18 cellular contexts compared by ENCODE assay signal in the genomic region with DNA sequence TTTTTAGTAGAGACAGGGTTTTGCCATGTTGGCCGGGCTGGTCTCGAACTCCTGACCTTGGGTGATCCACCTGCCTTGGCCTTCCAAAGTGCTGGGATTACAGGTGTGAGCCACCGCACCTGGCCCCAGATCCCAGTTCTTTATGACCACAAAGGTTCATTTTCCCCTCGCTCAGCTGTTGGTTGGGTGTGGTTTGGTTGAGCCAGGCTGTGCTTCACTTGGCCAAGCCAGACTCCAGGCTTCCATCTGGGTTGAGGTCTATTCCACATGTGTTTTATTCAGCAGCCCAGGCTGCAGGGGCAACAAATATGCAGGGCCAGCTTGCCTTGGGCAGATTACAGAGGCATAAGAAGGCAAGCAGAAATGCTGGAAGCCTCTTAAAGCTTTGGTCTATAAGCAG. TPM values are rescaled to one million over a fixed set of nuclear protein-coding genes. Genes with fewer than 3 reads are reported as not detected.
A peak's percentile ranks its signal among the peaks of the same experiment; 100 is the strongest.
DNase-seq lines count a peak whose midpoint lies in the region; FAIRE-seq and TF ChIP-seq lines count a peak whose summit lies in the region.
"Had no signal": no experiment of that assay in that cellular context is flagged by ENCODE, and none has a peak within 500 bp of the region (broad histone marks: within the 10 kb centered on the region; RNA-seq: fewer than 3 reads in every experiment).

No MANE protein-coding gene starts in this region.

- TF ChIP-seq EP300 in H1 (IDR thresholded peaks at IDR 0.05; ENCODE audit: borderline replicate concordance in 1 of 2, low read depth in 2 of 2, low read length in 2 of 2) = no peak

- H3K36me3 ChIP-seq in H1 (ENCODE audit: control insufficient read depth in 2 of 4, insufficient read depth in 4 of 4, low read length in 3 of 4) = peaks cover 0 to 4% (median 0%) of the 10 kb centered on the region in 4 experiments; a peak in 1 of 8 replicates
- 0 out of 2 replicates have a peak, but pooled peaks cover 3% of the 10 kb centered on the region for H3K36me3 ChIP-seq in iPS-20b (ENCODE audit: insufficient read depth, low read depth, low read length)
- no peaks in the 10 kb centered on the region for H3K36me3 ChIP-seq in thyroid gland
- H3K36me3 ChIP-seq: BE2C had no signal

- TF ChIP-seq POLR2A in H1 (IDR thresholded peaks at IDR 0.05; ENCODE audit: control extremely low read depth in 1 of 2, low read depth in 2 of 2, low read length in 2 of 2) = no peak
- no peak for TF ChIP-seq POLR2A in thyroid gland (IDR thresholded peaks at IDR 0.05)

- no peak overlapping the region for H3K23ac ChIP-seq in H1 (ENCODE audit: insufficient read length)

- H2AFZ ChIP-seq in H1 (ENCODE audit: low read length) = no peak overlapping the region

- peaks cover 17% of the 10 kb centered on the region for H3K79me1 ChIP-seq in H1 (ENCODE audit: low read depth, low read length)

- intact Hi-C loops in thyroid gland (cut with DNase I) = no loop called here
- intact Hi-C loops in head of caudate nucleus (cut with DNase I) = no loop called here

- no peak for FAIRE-seq in H1 (lab: Jason Lieb, UNC)
- FAIRE-seq: A204.1, D721Med, G401.6, GM12891, GM19239, H54 had no signal

- WGBS in H1 (ENCODE audit: extremely low coverage in 1 of 2, insufficient coverage in 1 of 2, insufficient read length in 1 of 2, insufficient replicate concordance in 2 of 2, low coverage in 1 of 2, low lambda C conversion rate in 2 of 2, missing lambda C conversion rate in 1 of 2), 2 experiments = 81% methylated on average over 4 of the region's 4 CpGs; no CpG with 5 or more reads in 1 of the 2 experiments
- WGBS in thyroid gland, 2 donors = 94 to 98% methylated on average over 4 of the region's 4 CpGs

- H2BK12ac ChIP-seq in H1 (ENCODE audit: low read depth, low read length) = no peak overlapping the region

- H2BK20ac ChIP-seq in H1 (ENCODE audit: low read length) = no peak overlapping the region

- no peak overlapping the region for H3K56ac ChIP-seq in H1 (replicated peaks; ENCODE audit: insufficient read length, low read depth, low read length)

- H3K27ac ChIP-seq in H1 (ENCODE audit: low read depth, low read length) (no peak overlapping the region), iPS-20b (ENCODE audit: low read length) (peak overlapping the region; percentile 2), thyroid gland (peak overlapping the region in 2 of 3 donors; percentile 84 to 97)

- peak overlapping the region; percentile 35; the same call in 1 of the 2 replicates for H2BK5ac ChIP-seq in H1 (ENCODE audit: low read depth, low read length)

- TF ChIP-seq CTCF in H1 (IDR thresholded peaks at IDR 0.05; ENCODE audit: control extremely low read depth in 1 of 3, insufficient read depth in 1 of 3, low read depth in 1 of 3, low read length in 3 of 3) (no peak), thyroid gland (IDR thresholded peaks at IDR 0.05) (no peak)

- H3K4me1 ChIP-seq in H1 (replicated peaks in 1 of 4; ENCODE audit: control insufficient read depth in 3 of 4, insufficient read depth in 4 of 4, low read length in 3 of 4) (peaks cover 12 to 43% (median 32%) of the 10 kb centered on the region in 4 experiments; a peak in 6 of 7 replicates), iPS-20b (ENCODE audit: insufficient read depth, low read length) (peaks cover 46% of the 10 kb centered on the region), thyroid gland (peaks cover 55 to 84% of the 10 kb centered on the region in 2 donors)
- H3K4me1 ChIP-seq: BE2C had no signal

- no peak overlapping the region for H2BK120ac ChIP-seq in H1 (replicated peaks; ENCODE audit: low read depth, low read length)

- no peak overlapping the region; a peak in 1 of 4 replicates for H3K4me2 ChIP-seq in H1 (ENCODE audit: insufficient read depth in 1 of 2, low read depth in 2 of 2, low read length in 2 of 2)

- H2AK5ac ChIP-seq in H1 (ENCODE audit: low read depth, low read length) = no peak overlapping the region; the same call in 1 of the 2 replicates

- H3K27me3 ChIP-seq in H1 (replicated peaks in 1 of 4; ENCODE audit: control insufficient read depth in 3 of 4, extremely low read depth in 1 of 4, insufficient read depth in 3 of 4, low read length in 3 of 4) = no peaks in the 10 kb centered on the region
- H3K27me3 ChIP-seq in iPS-20b (ENCODE audit: insufficient read depth, low read length) = no peaks in the 10 kb centered on the region
- no peaks in the 10 kb centered on the region for H3K27me3 ChIP-seq in thyroid gland
- H3K27me3 ChIP-seq: BE2C had no signal

- no peak overlapping the region for H3K4ac ChIP-seq in H1 (replicated peaks; ENCODE audit: insufficient read length, low read depth, low read length)

- peaks cover 8 to 83% of the 10 kb centered on the region in 2 experiments; a peak in 3 of 4 replicates for H3K79me2 ChIP-seq in H1 (ENCODE audit: control insufficient read depth in 1 of 2, insufficient read depth in 2 of 2, low read length in 2 of 2)

- 0 out of 2 replicates have a peak overlapping the region, but pooled peaks have one; percentile 54 for H2BK15ac ChIP-seq in H1 (ENCODE audit: low read length)

- H3K9ac ChIP-seq in H1 (replicated peaks in 1 of 4; ENCODE audit: extremely low read depth in 1 of 4, low read depth in 3 of 4, low read length in 3 of 4) = no peak overlapping the region
- H3K9ac ChIP-seq in iPS-20b (ENCODE audit: low read depth, low read length) = no peak overlapping the region

- no peak overlapping the region for H4K91ac ChIP-seq in H1 (replicated peaks; ENCODE audit: insufficient read length, low read length)

- H3K4me3 ChIP-seq in H1 (ENCODE audit: extremely low read depth in 1 of 4, insufficient read depth in 2 of 4, low read depth in 3 of 4, low read length in 4 of 4) (no peak overlapping the region), iPS-20b (ENCODE audit: low read length) (no peak overlapping the region), thyroid gland (replicated peaks in 1 of 3) (no peak overlapping the region)

- H3K14ac ChIP-seq in H1 (ENCODE audit: insufficient read length) = no peak overlapping the region

- no peak overlapping the region for H4K5ac ChIP-seq in H1 (ENCODE audit: insufficient read length, low read depth, low read length)

- H3K18ac ChIP-seq in H1 (ENCODE audit: extremely low read depth, low read length) = 0 out of 2 replicates have a peak overlapping the region, but pooled peaks have one; percentile 29

- POLR2A ChIA-PET in H1 (lab: Charles Lee; ENCODE audit: partially characterized antibody) = interaction anchor here (1.1 to 9.3 kb wide), 2 partner anchors 10 to 20 kb away, joined by 5 to 103 read pairs; no protein-coding TSS in a partner anchor

- H4K8ac ChIP-seq in H1 (ENCODE audit: extremely low read depth, insufficient read depth, low read length) = no peak overlapping the region

- H3K23me2 ChIP-seq in H1 (ENCODE audit: low read depth, low read length) = peaks cover 9% of the 10 kb centered on the region; the same call in 1 of the 2 replicates

- no peaks in the 10 kb centered on the region for H3K9me3 ChIP-seq in H1 (ENCODE audit: insufficient read depth in 2 of 2, low read depth in 1 of 2, low read length in 1 of 2)
- H3K9me3 ChIP-seq in iPS-20b (ENCODE audit: insufficient read depth, low read depth, low read length) = no peaks in the 10 kb centered on the region
- no peaks in the 10 kb centered on the region for H3K9me3 ChIP-seq in thyroid gland
- H3K9me3 ChIP-seq: BE2C, Caco-2 had no signal

- DNase-seq in RPMI8226 (peak; percentile 77), H1 (ENCODE audit: low read depth in 1 of 2, low spot score in 2 of 2) (no peak), thyroid gland (no peak), head of caudate nucleus (no peak), dedifferentiated amniotic fluid mesenchymal stem cell (ENCODE audit: extremely low spot score) (no peak)
- no peak for DNase-seq in activated CD4-positive, alpha-beta T cell treated with anti-CD3 and anti-CD28 coated beads for 4 hours
- DNase-seq: ACHN; BE2C; C1 segment of cervical spinal cord; Caco-2; CD4-positive, CD25-positive, alpha-beta regulatory T cell had no signal

- H4K20me1 ChIP-seq in H1 (replicated peaks in 1 of 2; ENCODE audit: control insufficient read depth in 1 of 2, insufficient read depth in 2 of 2, low read length in 2 of 2) = no peaks in the 10 kb centered on the region

- CTCF ChIA-PET in H1 (lab: Charles Lee; ENCODE audit: partially characterized antibody) = interaction anchor here (0.9 to 1.8 kb wide), 5 partner anchors 18 to 150 kb away, joined by 3 to 6 read pairs (median 3); no protein-coding TSS in a partner anchor

- TF ChIP-seq RAD21 in H1 (IDR thresholded peaks at IDR 0.05 in 1 of 2, conservative IDR thresholded peaks at IDR 0.05 in 1 of 2; ENCODE audit: low read depth in 2 of 2, low read length in 2 of 2) = no peak

TF ChIP-seq in H1, 55 proteins besides CTCF, POLR2A, EP300 and RAD21 (continues in another document):
- TF ChIP-seq NRF1 (IDR thresholded peaks at IDR 0.05; ENCODE audit: low read depth, low read length) = no peak
- TF ChIP-seq SIRT6 (IDR thresholded peaks at IDR 0.05; ENCODE audit: low read length) = no peak
- TF ChIP-seq, protein P1, sequence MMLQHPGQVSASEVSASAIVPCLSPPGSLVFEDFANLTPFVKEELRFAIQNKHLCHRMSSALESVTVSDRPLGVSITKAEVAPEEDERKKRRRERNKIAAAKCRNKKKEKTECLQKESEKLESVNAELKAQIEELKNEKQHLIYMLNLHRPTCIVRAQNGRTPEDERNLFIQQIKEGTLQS (IDR thresholded peaks at IDR 0.05; ENCODE audit: insufficient read depth, low read depth, low read length) = no peak
- TF ChIP-seq, protein P2, sequence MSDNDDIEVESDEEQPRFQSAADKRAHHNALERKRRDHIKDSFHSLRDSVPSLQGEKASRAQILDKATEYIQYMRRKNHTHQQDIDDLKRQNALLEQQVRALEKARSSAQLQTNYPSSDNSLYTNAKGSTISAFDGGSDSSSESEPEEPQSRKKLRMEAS (IDR thresholded peaks at IDR 0.05) = no peak
- no peak for TF ChIP-seq RBBP5 (IDR thresholded peaks at IDR 0.05; ENCODE audit: borderline replicate concordance, low read depth, low read length)
- no peak for TF ChIP-seq RNF2 (IDR thresholded peaks at IDR 0.05; ENCODE audit: borderline replicate concordance, low read depth, low read length, missing control alignments, poor library complexity, severe bottlenecking)
- no peak for TF ChIP-seq CBX5 (IDR thresholded peaks at IDR 0.05; ENCODE audit: low read depth, low read length)
- TF ChIP-seq FOSL1 (IDR thresholded peaks at IDR 0.05; ENCODE audit: insufficient read depth, low read depth, low read length) = no peak
- TF ChIP-seq KDM1A (IDR thresholded peaks at IDR 0.05; ENCODE audit: borderline replicate concordance, low read length) = no peak

RNA-seq across cellular contexts. Expression of a gene that starts 13.7 kb away (rescaled TPM):
- 72.7 and 75.6 TPM in 2 replicates for total RNA-seq in H1 (2021; fragmentation: NEBNext Ultra II Directional; extraction: Animal tissue kit (Norgen Biotek cat#: 25700))
- polyA plus RNA-seq in H1 (2011; rRNA removed) = 20.4 and 21.8 TPM in 2 replicates
- 26.8 TPM for polyA plus RNA-seq in H1 (2011; cell fraction: cytosol; rRNA removed)
- polyA plus RNA-seq in H1 (2011; cell fraction: nucleus; rRNA removed) = 42.9 TPM
- 52.8 to 62.1 TPM (median 54.3 TPM) in 4 replicates for polyA plus RNA-seq in H1 (2012, experiment 1 of 2)
- 4.5 TPM for polyA plus RNA-seq in H1 (2012, experiment 2 of 2)
- polyA plus RNA-seq in H1 (2013, experiment 1 of 2) = 23.5 TPM
- polyA plus RNA-seq in H1 (2013, experiment 2 of 2) = 21.9 TPM
- polyA minus RNA-seq in H1 (2011; rRNA and poly(A)+ RNA removed) = 52.9 and 54.8 TPM in 2 replicates
- 43.2 TPM for polyA minus RNA-seq in H1 (2011; cell fraction: cytosol; rRNA and poly(A)+ RNA removed)
- polyA minus RNA-seq in H1 (2011; cell fraction: nucleus; rRNA and poly(A)+ RNA removed) = 56.4 TPM
- 10 to 100 TPM; 40.7 to 74.4 (median 56.0) TPM for total RNA-seq in thyroid gland
- total RNA-seq: CD4-positive, CD25-positive, alpha-beta regulatory T cell had no signal
- polyA plus RNA-seq: CD4-positive, CD25-positive, alpha-beta regulatory T cell had no signal
